Comparison of ENCODE assay signal across 8 cellular contexts in the genomic region with DNA sequence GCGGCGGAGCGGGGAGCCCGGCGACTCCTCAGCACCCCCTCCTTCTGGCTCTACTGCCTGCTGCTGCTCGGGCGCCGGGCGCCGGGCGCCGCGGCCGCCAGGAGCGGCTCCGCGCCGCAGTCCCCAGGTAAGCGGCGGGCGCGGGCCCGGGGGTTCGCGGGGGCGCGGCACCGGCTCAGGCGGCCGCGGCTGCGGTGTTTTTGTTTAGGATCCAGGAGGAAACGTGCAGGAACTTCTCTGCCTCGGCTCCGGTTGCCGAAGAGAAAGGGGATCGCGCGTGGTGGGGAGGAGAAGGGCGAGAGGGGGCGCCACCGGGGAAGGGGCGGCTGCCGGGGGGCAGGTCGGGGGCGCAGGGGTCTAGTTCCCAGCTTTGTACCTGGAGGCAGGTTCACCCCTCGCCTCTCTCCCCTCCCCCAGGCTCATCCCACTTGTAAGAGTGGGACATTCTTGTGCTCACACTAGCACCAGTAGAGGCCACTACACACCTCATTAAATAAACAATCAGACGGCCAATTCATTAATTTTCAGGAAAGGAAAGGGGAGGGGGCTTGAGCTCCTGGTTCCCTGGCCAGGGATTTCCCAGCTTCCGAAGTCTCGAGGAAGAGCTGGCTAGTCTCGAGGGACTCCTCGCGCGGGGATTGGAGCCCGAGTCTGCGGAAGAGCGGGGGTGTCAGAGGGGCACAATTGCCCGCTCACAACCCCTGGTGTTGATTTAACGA. TPM values are rescaled to one million over a fixed set of nuclear protein-coding genes. Genes with fewer than 3 reads are reported as not detected.
DNase-seq lines count a peak whose midpoint lies in the region; ATAC-seq, FAIRE-seq and TF ChIP-seq lines count a peak whose summit lies in the region.

No MANE protein-coding gene starts in this region.

- no peaks in the 10 kb centered on the region for H3K27me3 Mint-ChIP-seq in activated naive CD4-positive, alpha-beta T cell treated with anti-CD3 and anti-CD28 coated beads, Interleukin-2, amount 50 U/mL, for 24 hours

- no peaks in the 10 kb centered on the region for H3K27me3 ChIP-seq in Peyer's patch
- no peaks in the 10 kb centered on the region for H3K27me3 ChIP-seq in uterus

- TF ChIP-seq CTCF in A549 (IDR thresholded peaks at IDR 0.05) = peak; percentile 42
- TF ChIP-seq CTCF in Peyer's patch (IDR thresholded peaks at IDR 0.05) = peak in 4 of 6 experiments; percentile 33 to 47 (median 42)
- TF ChIP-seq CTCF in uterus (IDR thresholded peaks at IDR 0.05) = peak; percentile 12 to 44 (median 32)

- peak overlapping the region; percentile 92 for H3K4me2 ChIP-seq in A549

- H3K27ac ChIP-seq in A549 (peak overlapping the region; percentile 88 to 91), Peyer's patch (peak overlapping the region; percentile 77 to 98 (median 92)), uterus (peak overlapping the region; percentile 91 to 93)

- ATAC-seq in A549 (peak; percentile 62 to 68), GM18858 (IDR thresholded peaks at IDR 0.05; ENCODE audit: unreplicated experiment) (peak; percentile 28), Right ventricle myocardium superior (ENCODE audit: poor library complexity) (peak; percentile 26)

- H3K9me3 ChIP-seq in A549 (no peaks in the 10 kb centered on the region), Peyer's patch (no peaks in the 10 kb centered on the region), uterus (no peaks in the 10 kb centered on the region)

- peaks cover 10% of the 10 kb centered on the region for H3K4me1 Mint-ChIP-seq in activated naive CD4-positive, alpha-beta T cell treated with anti-CD3 and anti-CD28 coated beads, Interleukin-2, amount 50 U/mL, for 24 hours

- TF ChIP-seq RAD21 in A549 (conservative IDR thresholded peaks at IDR 0.05 in 1 of 2, IDR thresholded peaks at IDR 0.05 in 1 of 2) = peak; percentile 22 to 47; a peak in 4 of 5 replicates

- no peak for TF ChIP-seq EP300 in A549 (IDR thresholded peaks at IDR 0.05)

- H3K36me3 ChIP-seq in Peyer's patch = no peaks in the 10 kb centered on the region
- H3K36me3 ChIP-seq in uterus = no peaks in the 10 kb centered on the region

- CTCF ChIA-PET in A549 (lab: Yijun Ruan, JAX) = interaction anchor here (0.9 to 1.5 kb wide), 10 partner anchors 10 to 266 kb away, joined by 3 to 6 read pairs (median 4); no protein-coding TSS in a partner anchor

- H3K4me1 ChIP-seq in A549 (peaks cover 13% of the 10 kb centered on the region), Peyer's patch (peaks cover 0 to 8% (median 0%) of the 10 kb centered on the region in 4 donors), uterus (peaks cover 0 to 10% of the 10 kb centered on the region in 2 donors)

- no peak for FAIRE-seq in A549 (lab: Jason Lieb, UNC)

- TF ChIP-seq POLR2A in A549 (IDR thresholded peaks at IDR 0.05; ENCODE audit: low read length) (no peak), Peyer's patch (IDR thresholded peaks at IDR 0.05) (peak in 1 of 2 donors; percentile 30), uterus (IDR thresholded peaks at IDR 0.05) (no peak)

- no peak overlapping the region for H3K27ac Mint-ChIP-seq in activated naive CD4-positive, alpha-beta T cell treated with anti-CD3 and anti-CD28 coated beads, Interleukin-2, amount 50 U/mL, for 24 hours

- peak overlapping the region; percentile 89 for H3K4me3 ChIP-seq in A549
- H3K4me3 ChIP-seq in Peyer's patch = peak overlapping the region; percentile 81 to 91 (median 87)
- H3K4me3 ChIP-seq in uterus = peak overlapping the region; percentile 64 to 96

- WGBS in A549 (ENCODE audit: missing lambda C conversion rate) = 2% methylated on average over 55 of the region's 59 CpGs

- DNase-seq in A549 (ENCODE audit: low read depth in 1 of 2, low spot score in 1 of 2) = peak; percentile 62 to 81
- peak; percentile 4 for DNase-seq in HT1080 (ENCODE audit: low read depth)
- peak; percentile 58 to 72 (median 69) for DNase-seq in Peyer's patch
- peak; percentile 45 for DNase-seq in Right ventricle myocardium superior
- DNase-seq in occipital lobe (lab: John Stamatoyannopoulos, UW) = peak; percentile 13
- DNase-seq in uterus = peak; percentile 39 to 56

- POLR2A ChIA-PET in A549 (lab: Yijun Ruan, JAX) = interaction anchor here (1.0 kb wide), 1 partner anchor 28 kb away, joined by 4 read pairs; no protein-coding TSS in a partner anchor

- H3K36me3 Mint-ChIP-seq in activated naive CD4-positive, alpha-beta T cell treated with anti-CD3 and anti-CD28 coated beads, Interleukin-2, amount 50 U/mL, for 24 hours = no peaks in the 10 kb centered on the region

- H3K9me3 Mint-ChIP-seq in activated naive CD4-positive, alpha-beta T cell treated with anti-CD3 and anti-CD28 coated beads, Interleukin-2, amount 50 U/mL, for 24 hours = no peaks in the 10 kb centered on the region

- peak overlapping the region; percentile 90 for H3K4me3 Mint-ChIP-seq in activated naive CD4-positive, alpha-beta T cell treated with anti-CD3 and anti-CD28 coated beads, Interleukin-2, amount 50 U/mL, for 24 hours

- intact Hi-C loops in Right ventricle myocardium superior (cut with DNase I) (no loop called here), uterus (cut with DNase I; ENCODE audit: low total_unique reads) (no loop called here)

TF ChIP-seq in A549, 52 proteins besides CTCF, POLR2A, EP300 and RAD21:
- TF ChIP-seq SMC3 (IDR thresholded peaks at IDR 0.05) = 0 out of 3 replicates have a peak, but pooled peaks have one; percentile 11
- TF ChIP-seq RFX5 (IDR thresholded peaks at IDR 0.05) = 0 out of 2 replicates have a peak, but pooled peaks have one; percentile 17
- TF ChIP-seq FOSL2 (IDR thresholded peaks at IDR 0.05) = no peak
- no peak for TF ChIP-seq FOSL2 (CRISPR knock-in tag; IDR thresholded peaks at IDR 0.05)
- TF ChIP-seq, protein P1, sequence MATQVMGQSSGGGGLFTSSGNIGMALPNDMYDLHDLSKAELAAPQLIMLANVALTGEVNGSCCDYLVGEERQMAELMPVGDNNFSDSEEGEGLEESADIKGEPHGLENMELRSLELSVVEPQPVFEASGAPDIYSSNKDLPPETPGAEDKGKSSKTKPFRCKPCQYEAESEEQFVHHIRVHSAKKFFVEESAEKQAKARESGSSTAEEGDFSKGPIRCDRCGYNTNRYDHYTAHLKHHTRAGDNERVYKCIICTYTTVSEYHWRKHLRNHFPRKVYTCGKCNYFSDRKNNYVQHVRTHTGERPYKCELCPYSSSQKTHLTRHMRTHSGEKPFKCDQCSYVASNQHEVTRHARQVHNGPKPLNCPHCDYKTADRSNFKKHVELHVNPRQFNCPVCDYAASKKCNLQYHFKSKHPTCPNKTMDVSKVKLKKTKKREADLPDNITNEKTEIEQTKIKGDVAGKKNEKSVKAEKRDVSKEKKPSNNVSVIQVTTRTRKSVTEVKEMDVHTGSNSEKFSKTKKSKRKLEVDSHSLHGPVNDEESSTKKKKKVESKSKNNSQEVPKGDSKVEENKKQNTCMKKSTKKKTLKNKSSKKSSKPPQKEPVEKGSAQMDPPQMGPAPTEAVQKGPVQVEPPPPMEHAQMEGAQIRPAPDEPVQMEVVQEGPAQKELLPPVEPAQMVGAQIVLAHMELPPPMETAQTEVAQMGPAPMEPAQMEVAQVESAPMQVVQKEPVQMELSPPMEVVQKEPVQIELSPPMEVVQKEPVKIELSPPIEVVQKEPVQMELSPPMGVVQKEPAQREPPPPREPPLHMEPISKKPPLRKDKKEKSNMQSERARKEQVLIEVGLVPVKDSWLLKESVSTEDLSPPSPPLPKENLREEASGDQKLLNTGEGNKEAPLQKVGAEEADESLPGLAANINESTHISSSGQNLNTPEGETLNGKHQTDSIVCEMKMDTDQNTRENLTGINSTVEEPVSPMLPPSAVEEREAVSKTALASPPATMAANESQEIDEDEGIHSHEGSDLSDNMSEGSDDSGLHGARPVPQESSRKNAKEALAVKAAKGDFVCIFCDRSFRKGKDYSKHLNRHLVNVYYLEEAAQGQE (IDR thresholded peaks at IDR 0.05) = peak; percentile 67
- peak; percentile 74 for TF ChIP-seq CHD2 (IDR thresholded peaks at IDR 0.05; ENCODE audit: low read length, partially characterized antibody)
- TF ChIP-seq, protein P2, sequence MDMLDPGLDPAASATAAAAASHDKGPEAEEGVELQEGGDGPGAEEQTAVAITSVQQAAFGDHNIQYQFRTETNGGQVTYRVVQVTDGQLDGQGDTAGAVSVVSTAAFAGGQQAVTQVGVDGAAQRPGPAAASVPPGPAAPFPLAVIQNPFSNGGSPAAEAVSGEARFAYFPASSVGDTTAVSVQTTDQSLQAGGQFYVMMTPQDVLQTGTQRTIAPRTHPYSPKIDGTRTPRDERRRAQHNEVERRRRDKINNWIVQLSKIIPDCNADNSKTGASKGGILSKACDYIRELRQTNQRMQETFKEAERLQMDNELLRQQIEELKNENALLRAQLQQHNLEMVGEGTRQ (IDR thresholded peaks at IDR 0.05) = no peak
- TF ChIP-seq, protein P3, sequence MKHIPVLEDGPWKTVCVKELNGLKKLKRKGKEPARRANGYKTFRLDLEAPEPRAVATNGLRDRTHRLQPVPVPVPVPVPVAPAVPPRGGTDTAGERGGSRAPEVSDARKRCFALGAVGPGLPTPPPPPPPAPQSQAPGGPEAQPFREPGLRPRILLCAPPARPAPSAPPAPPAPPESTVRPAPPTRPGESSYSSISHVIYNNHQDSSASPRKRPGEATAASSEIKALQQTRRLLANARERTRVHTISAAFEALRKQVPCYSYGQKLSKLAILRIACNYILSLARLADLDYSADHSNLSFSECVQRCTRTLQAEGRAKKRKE (CRISPR knock-in tag; IDR thresholded peaks at IDR 0.05; ENCODE audit: low read depth) = no peak
- no peak for TF ChIP-seq KDM1A (IDR thresholded peaks at IDR 0.05; ENCODE audit: low read depth)
TF ChIP-seq in A549: peak in this region for 4.

RNA-seq across cellular contexts. Expression of a gene that starts 0.6 kb away (rescaled TPM):
- polyA plus RNA-seq in A549 (2011; rRNA removed) (29.1 and 40.6 TPM in 2 replicates), A549 (2017; fragmentation: RNase III; extraction: RNeasy Plus Mini Kit Qiagen cat#74134 plus additional on column Dnase treatment) (26.8 to 35.1 TPM (median 30.3 TPM) in 3 replicates)
- polyA plus RNA-seq in A549 (2012; cell fraction: cytosol; rRNA removed) = 14.9 and 16.2 TPM in 2 replicates
- polyA plus RNA-seq in A549 (2012; cell fraction: nucleus; rRNA removed) = 37.6 and 39.2 TPM in 2 replicates
- 48.4 and 58.4 TPM in 2 replicates for polyA minus RNA-seq in A549 (2011; rRNA and poly(A)+ RNA removed)
- 1.4 and 2.9 TPM in 2 replicates for total RNA-seq in HT1080 (2014; rRNA removed; shearing (Covaris generic))
- polyA plus RNA-seq in HT1080 (2015; cell fraction: cytosol; rRNA removed) = 3.6 and 4.4 TPM in 2 replicates
- 10.8 and 11.6 TPM in 2 replicates for polyA plus RNA-seq in HT1080 (2015; cell fraction: nucleus; rRNA removed)
- total RNA-seq in Peyer's patch (100 to 1,000 TPM in 3 of 4 donors, 10 to 100 TPM in 1; 60.2 to 127 (median 115) TPM), Right ventricle myocardium superior (11.1 TPM), occipital lobe (219 TPM), uterus (10 to 100 TPM; 11.5 to 80.3 (median 36.1) TPM)

Comparison
In these comparisons a context has a peak if more than half of its experiments do, and no peak if none do; other contexts are left out.
1. Peak in every context shown above with its lines: DNase-seq, ATAC-seq, H3K4me3 ChIP-seq and H3K27ac ChIP-seq.
2. DNase-seq: peak in every context shown above with its lines; median percentile 72 in A549; 69 in Peyer's patch; 48 in uterus; 45 in Right ventricle myocardium superior; 13 in occipital lobe; 4 in HT1080.